19 cellular contexts compared by ENCODE assay signal in genomic region chr5:106380736-106381135, GRCh38.
DNase-seq lines count a peak whose midpoint lies in the region; ATAC-seq, FAIRE-seq and TF ChIP-seq lines count a peak whose summit lies in the region.
"Had no signal": no experiment of that assay in that cellular context is flagged by ENCODE, and none has a peak within 500 bp of the region (broad histone marks: within the 10 kb centered on the region; RNA-seq: fewer than 3 reads in every experiment).

No MANE protein-coding gene starts in this region.

- BruUV-seq in MCF 10A (replicated peaks; lab: Mats Ljungman, UMichigan), result no TSS peak

- no peak for TF ChIP-seq POLR2A in breast epithelium (IDR thresholded peaks at IDR 0.05)

- no peaks in the 10 kb centered on the region for H3K79me2 ChIP-seq in astrocyte (ENCODE audit: insufficient read depth, low read length)

- H3K4me3 ChIP-seq in breast epithelium, result no peak overlapping the region
- no peak overlapping the region for H3K4me3 ChIP-seq in astrocyte (ENCODE audit: insufficient read depth, low read depth, low read length)
- H3K4me3 ChIP-seq: right atrium auricular region, SJCRH30, testis had no signal

- H3K9ac ChIP-seq in astrocyte (ENCODE audit: low read length), result no peak overlapping the region

- peak overlapping the region; percentile 44 for H3K4me2 ChIP-seq in astrocyte (ENCODE audit: low read length)

- no peaks in the 10 kb centered on the region for H3K36me3 ChIP-seq in breast epithelium
- H3K36me3 ChIP-seq in astrocyte (ENCODE audit: insufficient read depth, low read length), result no peaks in the 10 kb centered on the region
- H3K36me3 ChIP-seq: right atrium auricular region, SJCRH30 had no signal

- POLR2A ChIA-PET in MCF 10A (lab: Yijun Ruan, JAX), result no interaction called here

- intact Hi-C loops in MCF 10A (cut with micrococcal nuclease), result no loop called here
- intact Hi-C loops in breast epithelium (cut with DNase I; ENCODE audit: low total_unique reads), result no loop called here

- no peak for ATAC-seq in GM21786 (IDR thresholded peaks at IDR 0.05; ENCODE audit: unreplicated experiment)
- ATAC-seq: activated naive CD8-positive, alpha-beta T cell treated with anti-CD3 and anti-CD28 coated beads, Interleukin-2, amount 50 U/mL, for 24 hours had no signal

- CTCF ChIA-PET in MCF 10A (lab: Yijun Ruan, JAX), result no interaction called here

- H3K4me3 Mint-ChIP-seq in MCF 10A (ENCODE audit: unreplicated experiment) (no peak overlapping the region), astrocyte (ENCODE audit: unreplicated experiment) (no peak overlapping the region)
- H3K4me3 Mint-ChIP-seq: activated CD4-positive, alpha-beta T cell treated with anti-CD3 and anti-CD28 coated beads, Interleukin-2, amount 10 ng/mL, durations not matched to agents 24 days and 14 days; activated naive CD8-positive, alpha-beta T cell treated with anti-CD3 and anti-CD28 coated beads, Interleukin-2, amount 50 U/mL, for 24 hours; CD4-positive, alpha-beta memory T cell had no signal

- no peaks in the 10 kb centered on the region for H3K27me3 ChIP-seq in breast epithelium
- no peaks in the 10 kb centered on the region for H3K27me3 ChIP-seq in astrocyte (ENCODE audit: insufficient read depth, low read length)
- H3K27me3 ChIP-seq: right atrium auricular region, SJCRH30, testis had no signal

- H3K4me1 ChIP-seq in breast epithelium, result no peaks in the 10 kb centered on the region
- H3K4me1 ChIP-seq in astrocyte (ENCODE audit: insufficient read depth, low read length), result peaks cover 16% of the 10 kb centered on the region
- H3K4me1 ChIP-seq: right atrium auricular region, testis had no signal

- H3K9me3 Mint-ChIP-seq in MCF 10A (ENCODE audit: unreplicated experiment), result no peaks in the 10 kb centered on the region
- no peaks in the 10 kb centered on the region for H3K9me3 Mint-ChIP-seq in astrocyte (ENCODE audit: unreplicated experiment)
- H3K9me3 Mint-ChIP-seq: activated CD4-positive, alpha-beta T cell treated with anti-CD3 and anti-CD28 coated beads, Interleukin-2, amount 10 ng/mL, durations not matched to agents 24 days and 14 days; activated naive CD8-positive, alpha-beta T cell treated with anti-CD3 and anti-CD28 coated beads, Interleukin-2, amount 50 U/mL, for 24 hours had no signal

- H3K36me3 Mint-ChIP-seq in MCF 10A (ENCODE audit: insufficient read depth, unreplicated experiment), result no peaks in the 10 kb centered on the region
- H3K36me3 Mint-ChIP-seq in astrocyte (ENCODE audit: low read depth, unreplicated experiment), result no peaks in the 10 kb centered on the region
- H3K36me3 Mint-ChIP-seq: CD4-positive, alpha-beta memory T cell had no signal

- no peaks in the 10 kb centered on the region for H4K20me1 ChIP-seq in astrocyte (ENCODE audit: insufficient read depth, low read length)

- no peak overlapping the region for H3K27ac ChIP-seq in breast epithelium
- H3K27ac ChIP-seq in astrocyte (ENCODE audit: low read depth, low read length), result peak overlapping the region; percentile 13
- H3K27ac ChIP-seq: right atrium auricular region, SJCRH30, testis had no signal

- FAIRE-seq in astrocyte (lab: Jason Lieb, UNC) (peak; percentile 32), urothelium cell line (lab: Jason Lieb, UNC) (no peak)

- H3K9me3 ChIP-seq in breast epithelium, result no peaks in the 10 kb centered on the region
- no peaks in the 10 kb centered on the region for H3K9me3 ChIP-seq in astrocyte (ENCODE audit: insufficient read depth, low read depth, low read length)
- H3K9me3 ChIP-seq: right atrium auricular region, SJCRH30, testis had no signal

- no peak for TF ChIP-seq CTCF in MCF 10A (IDR thresholded peaks at IDR 0.05; ENCODE audit: unreplicated experiment)
- TF ChIP-seq CTCF in breast epithelium (IDR thresholded peaks at IDR 0.05), result no peak
- TF ChIP-seq CTCF in astrocyte (IDR thresholded peaks at IDR 0.05; ENCODE audit: insufficient read depth, low read depth, low read length), result no peak

- H3K4me1 Mint-ChIP-seq in MCF 10A (ENCODE audit: insufficient read depth, unreplicated experiment) (peaks cover 12% of the 10 kb centered on the region), astrocyte (ENCODE audit: low read depth, unreplicated experiment) (peaks cover 29% of the 10 kb centered on the region)
- H3K4me1 Mint-ChIP-seq: activated CD4-positive, alpha-beta T cell treated with anti-CD3 and anti-CD28 coated beads, Interleukin-2, amount 10 ng/mL, durations not matched to agents 24 days and 14 days; activated naive CD8-positive, alpha-beta T cell treated with anti-CD3 and anti-CD28 coated beads, Interleukin-2, amount 50 U/mL, for 24 hours; CD4-positive, alpha-beta memory T cell had no signal

- DNase-seq in MCF 10A (ENCODE audit: unreplicated experiment) (peak; percentile 24), breast epithelium (ENCODE audit: low spot score in 2 of 2) (no peak), astrocyte (ENCODE audit: low read depth) (peak; percentile 80), fibroblast of the conjunctiva (ENCODE audit: low read depth) (peak; percentile 39), urothelium cell line (ENCODE audit: low spot score) (peak; percentile 30), GDM1 (lab: John Stamatoyannopoulos, UW) (no peak), mesenteric fat pad (ENCODE audit: low spot score) (no peak)
- DNase-seq: 8988T; activated CD4-positive, alpha-beta T cell treated with anti-CD3 and anti-CD28 coated beads, Interleukin-2, amount 10 ng/mL, durations not matched to agents 24 days and 14 days; activated naive CD8-positive, alpha-beta T cell treated with anti-CD3 and anti-CD28 coated beads, Interleukin-2, amount 50 U/mL, for 24 hours; CD4-positive, alpha-beta memory T cell; cortex of kidney; NCI-H2107; NK-92 treated with Interleukin-12 subunit alpha and Interleukin-12 subunit beta, amount 100 ng/mL, for 24 hours; SJCRH30; stimulated activated CD4-positive, alpha-beta T cell treated with anti-CD3 and anti-CD28 coated beads, Interleukin-2, amount 100 ng/mL, for 24 hours; testis had no signal

- H3K27ac Mint-ChIP-seq in MCF 10A (ENCODE audit: low read depth, unreplicated experiment), result no peak overlapping the region
- peak overlapping the region; percentile 29 for H3K27ac Mint-ChIP-seq in astrocyte (ENCODE audit: unreplicated experiment)
- H3K27ac Mint-ChIP-seq: activated CD4-positive, alpha-beta T cell treated with anti-CD3 and anti-CD28 coated beads, Interleukin-2, amount 10 ng/mL, durations not matched to agents 24 days and 14 days; activated naive CD8-positive, alpha-beta T cell treated with anti-CD3 and anti-CD28 coated beads, Interleukin-2, amount 50 U/mL, for 24 hours; CD4-positive, alpha-beta memory T cell had no signal

- peak overlapping the region; percentile 53 for H2AFZ ChIP-seq in astrocyte (ENCODE audit: low read depth, low read length)

- no peaks in the 10 kb centered on the region for H3K27me3 Mint-ChIP-seq in MCF 10A (ENCODE audit: insufficient read depth, unreplicated experiment)
- no peaks in the 10 kb centered on the region for H3K27me3 Mint-ChIP-seq in astrocyte (ENCODE audit: low read depth, unreplicated experiment)
- H3K27me3 Mint-ChIP-seq: activated CD4-positive, alpha-beta T cell treated with anti-CD3 and anti-CD28 coated beads, Interleukin-2, amount 10 ng/mL, durations not matched to agents 24 days and 14 days; activated naive CD8-positive, alpha-beta T cell treated with anti-CD3 and anti-CD28 coated beads, Interleukin-2, amount 50 U/mL, for 24 hours; CD4-positive, alpha-beta memory T cell had no signal

Comparison
In these comparisons a context has a peak if more than half of its experiments do, and no peak if none do; other contexts are left out.
1. DNase-seq: peak in MCF 10A (single experiment), astrocyte (single experiment), fibroblast of the conjunctiva (single experiment) and urothelium cell line (single experiment); none in breast epithelium (0 of 2), GDM1 (single experiment) and mesenteric fat pad (single experiment).